Comparison of ENCODE assay signal across 8 cellular contexts in genomic region chr5:58759745-58760144, GRCh38.
DNase-seq lines count a peak whose midpoint lies in the region; ATAC-seq and TF ChIP-seq lines count a peak whose summit lies in the region.

No MANE protein-coding gene starts in this region.

- POLR2A ChIA-PET in GM10248 (lab: Yijun Ruan, JAX) = no interaction called here
- POLR2A ChIA-PET in MCF 10A (lab: Yijun Ruan, JAX) = no interaction called here

- H3K36me3 Mint-ChIP-seq in IgD-negative memory B cell (no peaks in the 10 kb centered on the region), MCF 10A (ENCODE audit: insufficient read depth, unreplicated experiment) (no peaks in the 10 kb centered on the region)
- no peaks in the 10 kb centered on the region for H3K36me3 Mint-ChIP-seq in natural killer cell treated with Interleukin-12 subunit alpha and Interleukin-12 subunit beta and Interleukin-15 and Interleukin-18, amount 100 ng/mL, for 72 hours

- H3K4me1 Mint-ChIP-seq in IgD-negative memory B cell = peaks cover 17 to 30% (median 22%) of the 10 kb centered on the region in 3 donors
- peaks cover 6% of the 10 kb centered on the region for H3K4me1 Mint-ChIP-seq in MCF 10A (ENCODE audit: insufficient read depth, unreplicated experiment)
- peaks cover 23 to 29% of the 10 kb centered on the region in 2 donors for H3K4me1 Mint-ChIP-seq in natural killer cell treated with Interleukin-12 subunit alpha and Interleukin-12 subunit beta and Interleukin-15 and Interleukin-18, amount 100 ng/mL, for 72 hours (ENCODE audit: low read depth in 2 of 2)

- H3K27me3 Mint-ChIP-seq in IgD-negative memory B cell (no peaks in the 10 kb centered on the region), MCF 10A (ENCODE audit: insufficient read depth, unreplicated experiment) (peaks cover 24% of the 10 kb centered on the region)
- no peaks in the 10 kb centered on the region for H3K27me3 Mint-ChIP-seq in natural killer cell treated with Interleukin-12 subunit alpha and Interleukin-12 subunit beta and Interleukin-15 and Interleukin-18, amount 100 ng/mL, for 72 hours

- H3K27ac Mint-ChIP-seq in IgD-negative memory B cell (peak overlapping the region in 2 of 3 donors; percentile 7 to 40), MCF 10A (ENCODE audit: low read depth, unreplicated experiment) (no peak overlapping the region)
- H3K27ac Mint-ChIP-seq in natural killer cell treated with Interleukin-12 subunit alpha and Interleukin-12 subunit beta and Interleukin-15 and Interleukin-18, amount 100 ng/mL, for 72 hours = peak overlapping the region; percentile 36 to 38

- H3K9me3 Mint-ChIP-seq in IgD-negative memory B cell (no peaks in the 10 kb centered on the region), MCF 10A (ENCODE audit: unreplicated experiment) (no peaks in the 10 kb centered on the region)
- H3K9me3 Mint-ChIP-seq in natural killer cell treated with Interleukin-12 subunit alpha and Interleukin-12 subunit beta and Interleukin-15 and Interleukin-18, amount 100 ng/mL, for 72 hours = no peaks in the 10 kb centered on the region

- TF ChIP-seq CTCF in GM10248 (IDR thresholded peaks at IDR 0.05; ENCODE audit: control extremely low read depth, extremely low read depth, low read depth, missing control alignments) (no peak), MCF 10A (IDR thresholded peaks at IDR 0.05; ENCODE audit: unreplicated experiment) (no peak)

- H3K4me3 Mint-ChIP-seq in IgD-negative memory B cell (peak overlapping the region; percentile 65 to 91 (median 81)), MCF 10A (ENCODE audit: unreplicated experiment) (peak overlapping the region; percentile 34)
- H3K4me3 Mint-ChIP-seq in natural killer cell treated with Interleukin-12 subunit alpha and Interleukin-12 subunit beta and Interleukin-15 and Interleukin-18, amount 100 ng/mL, for 72 hours = peak overlapping the region; percentile 58

- peak; percentile 90 for ATAC-seq in GM21515 (IDR thresholded peaks at IDR 0.05; ENCODE audit: unreplicated experiment)
- peak; percentile 67 to 72 for ATAC-seq in natural killer cell treated with Interleukin-12 subunit alpha and Interleukin-12 subunit beta and Interleukin-15 and Interleukin-18, amount 100 ng/mL, for 72 hours

- BruUV-seq in MCF 10A (replicated peaks; lab: Mats Ljungman, UMichigan) = no TSS peak

- DNase-seq in GM10248 (ENCODE audit: extremely low spot score) = peak; percentile 34
- no peak for DNase-seq in MCF 10A (ENCODE audit: unreplicated experiment)
- DNase-seq in natural killer cell treated with Interleukin-12 subunit alpha and Interleukin-12 subunit beta and Interleukin-15 and Interleukin-18, amount 100 ng/mL, for 72 hours (ENCODE audit: low spot score) = no peak
- no peak for DNase-seq in ecto neural progenitor cell (ENCODE audit: low spot score)
- no peak for DNase-seq in activated effector memory CD4-positive, alpha-beta T cell treated with anti-CD3 and anti-CD28 coated beads, Interleukin-2, amount 50 U/mL, for 16 hours
- no peak for DNase-seq in T1000 (lab: John Stamatoyannopoulos, UW)

- CTCF ChIA-PET in GM10248 (lab: Yijun Ruan, JAX) = interaction anchor here (1.2 kb wide), 1 partner anchor 29 kb away, joined by 3 read pairs; no protein-coding TSS in a partner anchor
- CTCF ChIA-PET in MCF 10A (lab: Yijun Ruan, JAX) = no interaction called here

- intact Hi-C loops in MCF 10A (cut with micrococcal nuclease) = no loop called here
